In the genomic region with DNA sequence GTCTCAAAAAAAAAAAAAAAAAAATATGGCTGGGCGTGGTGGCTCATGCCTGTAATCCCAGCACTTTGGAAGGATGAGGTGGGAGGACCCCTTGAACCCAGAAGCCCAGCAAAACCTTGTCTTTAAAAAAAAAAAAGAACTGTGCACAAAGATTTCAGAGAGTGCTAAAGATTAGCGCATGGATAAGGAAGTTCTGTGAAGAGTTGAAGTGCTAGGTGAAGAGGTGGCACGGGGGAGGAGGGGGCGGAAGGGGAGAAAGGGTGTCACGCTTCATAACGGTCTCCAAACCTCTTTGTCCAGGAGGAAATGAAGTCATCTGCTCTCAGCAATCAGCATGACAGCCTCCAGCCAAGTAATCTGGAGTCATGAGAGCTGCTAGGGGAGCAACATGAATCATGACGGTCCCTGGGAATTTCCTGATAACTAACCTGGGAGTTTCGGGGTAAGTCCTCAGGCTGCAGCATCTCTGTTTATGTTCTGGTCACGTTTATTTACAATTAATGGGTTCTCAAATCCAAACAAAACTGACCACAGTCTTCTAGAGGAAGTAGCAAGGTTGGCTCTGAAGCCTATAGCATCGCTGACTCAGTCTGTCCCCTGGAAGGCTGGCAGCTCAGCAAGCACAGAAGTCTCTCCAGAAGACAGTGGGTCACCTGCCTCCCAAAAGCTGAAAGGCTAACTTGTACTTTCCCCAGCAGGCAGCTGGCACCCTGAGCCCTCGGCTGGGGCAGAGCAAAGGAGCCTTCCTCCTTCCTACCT, we compare ENCODE assay signal across 1 cellular context.
TF ChIP-seq lines count a peak whose summit lies in the region.

No MANE protein-coding gene starts in this region.

TF ChIP-seq in WTC11, 78 proteins besides CTCF, POLR2A, EP300 and RAD21 (continued from another document):
- TF ChIP-seq ZMAT4 (CRISPR knock-in tag; IDR thresholded peaks at IDR 0.05) (no peak), ERG (CRISPR knock-in tag; IDR thresholded peaks at IDR 0.05) (no peak), GABPB1 (CRISPR knock-in tag; IDR thresholded peaks at IDR 0.05) (no peak), ZNF423 (CRISPR knock-in tag; IDR thresholded peaks at IDR 0.05) (no peak), HMGA2 (CRISPR knock-in tag; IDR thresholded peaks at IDR 0.05) (no peak), ZNF232 (CRISPR knock-in tag; IDR thresholded peaks at IDR 0.05) (no peak), NR3C1 (CRISPR knock-in tag; conservative IDR thresholded peaks at IDR 0.05; ENCODE audit: low read depth) (no peak)
- TF ChIP-seq, protein P1, sequence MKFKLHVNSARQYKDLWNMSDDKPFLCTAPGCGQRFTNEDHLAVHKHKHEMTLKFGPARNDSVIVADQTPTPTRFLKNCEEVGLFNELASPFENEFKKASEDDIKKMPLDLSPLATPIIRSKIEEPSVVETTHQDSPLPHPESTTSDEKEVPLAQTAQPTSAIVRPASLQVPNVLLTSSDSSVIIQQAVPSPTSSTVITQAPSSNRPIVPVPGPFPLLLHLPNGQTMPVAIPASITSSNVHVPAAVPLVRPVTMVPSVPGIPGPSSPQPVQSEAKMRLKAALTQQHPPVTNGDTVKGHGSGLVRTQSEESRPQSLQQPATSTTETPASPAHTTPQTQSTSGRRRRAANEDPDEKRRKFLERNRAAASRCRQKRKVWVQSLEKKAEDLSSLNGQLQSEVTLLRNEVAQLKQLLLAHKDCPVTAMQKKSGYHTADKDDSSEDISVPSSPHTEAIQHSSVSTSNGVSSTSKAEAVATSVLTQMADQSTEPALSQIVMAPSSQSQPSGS (CRISPR knock-in tag; IDR thresholded peaks at IDR 0.05; ENCODE audit: borderline replicate concordance, low read depth), result no peak
- TF ChIP-seq, protein P2, sequence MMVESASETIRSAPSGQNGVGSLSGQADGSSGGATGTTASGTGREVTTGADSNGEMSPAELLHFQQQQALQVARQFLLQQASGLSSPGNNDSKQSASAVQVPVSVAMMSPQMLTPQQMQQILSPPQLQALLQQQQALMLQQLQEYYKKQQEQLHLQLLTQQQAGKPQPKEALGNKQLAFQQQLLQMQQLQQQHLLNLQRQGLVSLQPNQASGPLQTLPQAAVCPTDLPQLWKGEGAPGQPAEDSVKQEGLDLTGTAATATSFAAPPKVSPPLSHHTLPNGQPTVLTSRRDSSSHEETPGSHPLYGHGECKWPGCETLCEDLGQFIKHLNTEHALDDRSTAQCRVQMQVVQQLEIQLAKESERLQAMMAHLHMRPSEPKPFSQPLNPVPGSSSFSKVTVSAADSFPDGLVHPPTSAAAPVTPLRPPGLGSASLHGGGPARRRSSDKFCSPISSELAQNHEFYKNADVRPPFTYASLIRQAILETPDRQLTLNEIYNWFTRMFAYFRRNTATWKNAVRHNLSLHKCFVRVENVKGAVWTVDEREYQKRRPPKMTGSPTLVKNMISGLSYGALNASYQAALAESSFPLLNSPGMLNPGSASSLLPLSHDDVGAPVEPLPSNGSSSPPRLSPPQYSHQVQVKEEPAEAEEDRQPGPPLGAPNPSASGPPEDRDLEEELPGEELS (CRISPR knock-in tag; IDR thresholded peaks at IDR 0.05), result no peak
